In the genomic region with DNA sequence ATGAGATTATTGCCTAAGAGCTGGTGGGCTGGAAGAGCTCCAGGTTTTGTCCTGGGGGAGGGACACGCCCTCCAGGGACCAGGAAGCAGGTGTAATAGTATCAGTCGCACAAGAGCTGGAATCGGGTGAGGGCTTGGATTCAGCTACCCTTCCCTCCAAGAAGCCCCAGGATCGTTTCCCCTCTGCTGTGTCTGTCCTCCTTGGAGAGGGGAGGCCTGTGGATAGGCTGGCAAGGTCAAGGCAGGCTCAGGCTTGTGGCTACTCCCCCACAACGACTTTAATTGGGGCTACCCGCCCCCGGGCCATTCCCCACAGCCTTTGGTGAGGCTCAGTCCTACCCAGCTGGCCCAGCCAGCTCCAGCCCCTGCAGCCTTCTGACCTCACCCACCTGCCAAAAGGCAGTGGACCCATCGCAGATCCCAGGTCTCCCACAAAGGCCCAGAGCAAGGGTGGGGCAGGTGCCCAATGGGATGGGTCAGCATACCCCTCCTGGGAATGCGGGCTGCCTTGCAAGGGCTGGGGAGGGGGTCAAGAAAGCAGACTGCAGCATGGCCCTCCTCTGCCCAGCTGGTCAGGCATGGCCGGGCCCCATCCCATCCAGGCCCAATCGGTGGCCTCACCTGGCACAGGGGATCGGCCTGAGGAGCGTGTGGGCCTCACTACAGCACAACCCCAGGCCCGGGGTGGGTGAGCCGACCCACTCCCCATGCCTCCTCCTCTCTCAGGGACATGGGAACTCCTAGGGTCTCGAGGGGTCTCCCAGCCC, we compare ENCODE assay signal across 8 cellular contexts. TPM values are rescaled to one million over a fixed set of nuclear protein-coding genes. Genes with fewer than 3 reads are reported as not detected.
DNase-seq lines count a peak whose midpoint lies in the region; ATAC-seq, FAIRE-seq and TF ChIP-seq lines count a peak whose summit lies in the region.

No MANE protein-coding gene starts in this region.

- peaks cover 9% of the 10 kb centered on the region for H3K4me1 ChIP-seq in RWPE2 (ENCODE audit: insufficient read depth, poor library complexity, severe bottlenecking)
- H3K4me1 ChIP-seq in esophagus (ENCODE audit: control insufficient read depth in 2 of 2, insufficient read depth in 2 of 2, low read length in 1 of 2) = peaks cover 6 to 37% of the 10 kb centered on the region in 2 donors
- no peaks in the 10 kb centered on the region for H3K4me1 ChIP-seq in neural progenitor cell

- peak overlapping the region; percentile 83 for H3K4me3 ChIP-seq in RWPE2 (ENCODE audit: severe bottlenecking)
- peak overlapping the region; percentile 84 to 96 for H3K4me3 ChIP-seq in esophagus (ENCODE audit: low read depth in 1 of 2, low read length in 2 of 2)
- H3K4me3 ChIP-seq in neural progenitor cell = peak overlapping the region; percentile 99

- H3K4me2 ChIP-seq in neural progenitor cell = peak overlapping the region; percentile 100

- H3K27me3 Mint-ChIP-seq in activated CD4-positive, alpha-beta T cell treated with anti-CD3 and anti-CD28 coated beads, Interleukin-2, amount 10 ng/mL, durations not matched to agents 7 days and 5 days = no peaks in the 10 kb centered on the region
- peaks cover 2% of the 10 kb centered on the region for H3K27me3 Mint-ChIP-seq in neural progenitor cell (ENCODE audit: insufficient read depth, low read depth)

- no peaks in the 10 kb centered on the region for H4K20me1 ChIP-seq in neural progenitor cell (ENCODE audit: low read depth)

- peak overlapping the region; percentile 89 for H3K9ac ChIP-seq in neural progenitor cell

- H3K79me2 ChIP-seq in neural progenitor cell (ENCODE audit: low read depth) = peaks cover 13% of the 10 kb centered on the region

- no peaks in the 10 kb centered on the region for H3K9me3 Mint-ChIP-seq in activated CD4-positive, alpha-beta T cell treated with anti-CD3 and anti-CD28 coated beads, Interleukin-2, amount 10 ng/mL, durations not matched to agents 7 days and 5 days
- H3K9me3 Mint-ChIP-seq in neural progenitor cell = no peaks in the 10 kb centered on the region

- H3K27me3 ChIP-seq in RWPE2 (ENCODE audit: insufficient read depth, poor library complexity, severe bottlenecking) (no peaks in the 10 kb centered on the region), esophagus (ENCODE audit: control insufficient read depth in 1 of 2, insufficient read depth in 2 of 2, low read length in 2 of 2) (no peaks in the 10 kb centered on the region), neural progenitor cell (no peaks in the 10 kb centered on the region)

- peaks cover 10% of the 10 kb centered on the region for H3K36me3 Mint-ChIP-seq in activated CD4-positive, alpha-beta T cell treated with anti-CD3 and anti-CD28 coated beads, Interleukin-2, amount 10 ng/mL, durations not matched to agents 7 days and 5 days (ENCODE audit: low read depth)
- no peaks in the 10 kb centered on the region for H3K36me3 Mint-ChIP-seq in neural progenitor cell

- TF ChIP-seq CTCF in RWPE2 (IDR thresholded peaks at IDR 0.05; ENCODE audit: poor library complexity, severe bottlenecking) (no peak), neural progenitor cell (IDR thresholded peaks at IDR 0.05) (no peak), D721Med (IDR thresholded peaks at IDR 0.05; ENCODE audit: insufficient read depth, missing control alignments) (no peak)

- DNase-seq in activated CD4-positive, alpha-beta T cell treated with anti-CD3 and anti-CD28 coated beads, Interleukin-2, amount 10 ng/mL, durations not matched to agents 7 days and 5 days = no peak
- DNase-seq in activated CD4-positive, alpha-beta T cell treated with anti-CD3 and anti-CD28 coated beads, Interleukin-2, amount 50 U/mL, for 1 hour = no peak
- no peak for DNase-seq in RWPE2 (ENCODE audit: low spot score)
- no peak for DNase-seq in neural progenitor cell (ENCODE audit: low spot score)
- no peak for DNase-seq in D721Med (ENCODE audit: insufficient read length, low spot score)
- DNase-seq in NOMO-1 (lab: John Stamatoyannopoulos, UW; ENCODE audit: unreplicated experiment in 2 of 2) = no peak

- H2AFZ ChIP-seq in neural progenitor cell (replicated peaks) = no peak overlapping the region

- H3K9me3 ChIP-seq in RWPE2 (ENCODE audit: severe bottlenecking) (no peaks in the 10 kb centered on the region), esophagus (ENCODE audit: control insufficient read depth in 2 of 2, insufficient read depth in 1 of 2, low read depth in 1 of 2, low read length in 1 of 2) (no peaks in the 10 kb centered on the region), neural progenitor cell (ENCODE audit: low read depth) (no peaks in the 10 kb centered on the region)

- peaks cover 45% of the 10 kb centered on the region for H3K36me3 ChIP-seq in RWPE2 (ENCODE audit: low read depth)
- H3K36me3 ChIP-seq in esophagus (ENCODE audit: control insufficient read depth in 2 of 2, insufficient read depth in 2 of 2, low read length in 1 of 2) = peaks cover 0 to 37% of the 10 kb centered on the region in 2 donors
- no peaks in the 10 kb centered on the region for H3K36me3 ChIP-seq in neural progenitor cell

- FAIRE-seq in D721Med (lab: Jason Lieb, UNC) = no peak

- H3K27ac ChIP-seq in RWPE2 (ENCODE audit: poor library complexity, severe bottlenecking) (peak overlapping the region; percentile 63), esophagus (ENCODE audit: low read depth in 2 of 2, low read length in 1 of 2) (peak overlapping the region; percentile 93 to 97), neural progenitor cell (no peak overlapping the region)

- peak; percentile 56 for ATAC-seq in RWPE2 (ENCODE audit: low read depth)
- ATAC-seq in GM19397 (IDR thresholded peaks at IDR 0.05; ENCODE audit: unreplicated experiment) = no peak

- peak overlapping the region; percentile 37 for H3K27ac Mint-ChIP-seq in activated CD4-positive, alpha-beta T cell treated with anti-CD3 and anti-CD28 coated beads, Interleukin-2, amount 10 ng/mL, durations not matched to agents 7 days and 5 days
- no peak overlapping the region for H3K27ac Mint-ChIP-seq in neural progenitor cell

- H3K4me3 Mint-ChIP-seq in activated CD4-positive, alpha-beta T cell treated with anti-CD3 and anti-CD28 coated beads, Interleukin-2, amount 10 ng/mL, durations not matched to agents 7 days and 5 days = peak overlapping the region; percentile 59
- H3K4me3 Mint-ChIP-seq in neural progenitor cell = peak overlapping the region; percentile 82

- H3K4me1 Mint-ChIP-seq in activated CD4-positive, alpha-beta T cell treated with anti-CD3 and anti-CD28 coated beads, Interleukin-2, amount 10 ng/mL, durations not matched to agents 7 days and 5 days = peaks cover 41% of the 10 kb centered on the region
- H3K4me1 Mint-ChIP-seq in neural progenitor cell = peaks cover 7% of the 10 kb centered on the region

- CTCF ChIA-PET in activated CD4-positive, alpha-beta T cell treated with anti-CD3 and anti-CD28 coated beads, Interleukin-2, amount 10 ng/mL, durations not matched to agents 7 days and 5 days (lab: Charles Lee) = interaction anchor here (0.5 to 1.0 kb wide), 3 partner anchors 9 to 847 kb away, joined by 3 to 4 read pairs (median 4); no protein-coding TSS in a partner anchor

- WGBS in esophagus, 2 donors = 24 to 26% methylated on average over 15 to 16 of the region's 16 CpGs

- POLR2A ChIA-PET in activated CD4-positive, alpha-beta T cell treated with anti-CD3 and anti-CD28 coated beads, Interleukin-2, amount 10 ng/mL, durations not matched to agents 7 days and 5 days (lab: Charles Lee) = no interaction called here

- H3F3A ChIP-seq in neural progenitor cell (ENCODE audit: low read depth) = no peaks in the 10 kb centered on the region

RNA-seq across cellular contexts. Expression of a gene that starts 1.0 kb away (rescaled TPM):
- 100 to 1,000 TPM; 140 to 154 TPM for total RNA-seq in activated CD4-positive, alpha-beta T cell treated with anti-CD3 and anti-CD28 coated beads, Interleukin-2, amount 10 ng/mL, durations not matched to agents 7 days and 5 days
- 100 to 1,000 TPM; 273 to 284 TPM for polyA plus RNA-seq in esophagus
- 38.2 and 94.6 TPM in 2 replicates for total RNA-seq in neural progenitor cell (ENCODE audit: low replicate concordance)

RNA-seq across cellular contexts. Expression of a gene that starts 12.3 kb away (rescaled TPM):
- total RNA-seq in activated CD4-positive, alpha-beta T cell treated with anti-CD3 and anti-CD28 coated beads, Interleukin-2, amount 10 ng/mL, durations not matched to agents 7 days and 5 days = 1 to 10 TPM in 1 of 2 experiments, under 1 TPM in 1; 0.96 to 1.3 TPM
- polyA plus RNA-seq in esophagus = 1 to 10 TPM in 1 of 2 donors, under 1 TPM in 1; 0.73 to 1.1 TPM
- 0.34 TPM in 1 of 2 replicates, not detected in the other for total RNA-seq in neural progenitor cell (ENCODE audit: low replicate concordance)
